In the genomic region with DNA sequence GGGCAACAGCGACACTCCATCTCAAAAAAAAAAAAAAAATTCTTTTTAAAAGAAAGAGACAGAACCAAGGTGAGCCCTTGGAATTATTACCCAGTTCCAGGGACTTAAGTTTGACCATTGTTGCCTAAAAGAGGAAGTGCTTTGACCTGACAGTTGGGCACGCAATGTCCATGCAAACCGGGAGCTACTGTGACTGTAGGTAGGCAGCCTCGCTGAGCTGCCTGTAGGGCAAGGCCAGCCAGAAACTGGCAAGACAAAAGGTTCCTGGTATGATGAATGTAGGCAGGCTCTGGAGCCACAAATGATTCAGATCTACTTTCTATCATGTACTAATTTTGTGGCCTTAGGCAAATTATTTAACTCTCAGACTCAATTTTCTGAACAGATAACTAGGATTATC, we compare ENCODE assay signal across 1 cellular context.
TF ChIP-seq lines count a peak whose summit lies in the region.

No MANE protein-coding gene starts in this region.

TF ChIP-seq in SK-N-SH treated with all-trans-retinoic acid at 6 μM for 48 hours, 23 proteins besides CTCF, POLR2A, EP300 and RAD21 (continued from another document):
- TF ChIP-seq, protein P1, sequence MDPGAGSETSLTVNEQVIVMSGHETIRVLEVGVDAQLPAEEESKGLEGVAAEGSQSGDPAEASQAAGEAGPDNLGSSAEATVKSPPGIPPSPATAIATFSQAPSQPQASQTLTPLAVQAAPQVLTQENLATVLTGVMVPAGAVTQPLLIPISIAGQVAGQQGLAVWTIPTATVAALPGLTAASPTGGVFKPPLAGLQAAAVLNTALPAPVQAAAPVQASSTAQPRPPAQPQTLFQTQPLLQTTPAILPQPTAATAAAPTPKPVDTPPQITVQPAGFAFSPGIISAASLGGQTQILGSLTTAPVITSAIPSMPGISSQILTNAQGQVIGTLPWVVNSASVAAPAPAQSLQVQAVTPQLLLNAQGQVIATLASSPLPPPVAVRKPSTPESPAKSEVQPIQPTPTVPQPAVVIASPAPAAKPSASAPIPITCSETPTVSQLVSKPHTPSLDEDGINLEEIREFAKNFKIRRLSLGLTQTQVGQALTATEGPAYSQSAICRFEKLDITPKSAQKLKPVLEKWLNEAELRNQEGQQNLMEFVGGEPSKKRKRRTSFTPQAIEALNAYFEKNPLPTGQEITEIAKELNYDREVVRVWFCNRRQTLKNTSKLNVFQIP (CRISPR knock-in tag; IDR thresholded peaks at IDR 0.05; ENCODE audit: borderline replicate concordance, low read depth) = no peak
- TF ChIP-seq TOX (CRISPR knock-in tag; IDR thresholded peaks at IDR 0.05; ENCODE audit: borderline replicate concordance) = no peak
- TF ChIP-seq ISL1 (CRISPR knock-in tag; IDR thresholded peaks at IDR 0.05) = no peak
- no peak for TF ChIP-seq ZFP30 (CRISPR knock-in tag; IDR thresholded peaks at IDR 0.05)
- TF ChIP-seq GLIS3 (CRISPR knock-in tag; IDR thresholded peaks at IDR 0.05) = no peak
- no peak for TF ChIP-seq OSR1 (CRISPR knock-in tag; IDR thresholded peaks at IDR 0.05)
- TF ChIP-seq ZFP3 (CRISPR knock-in tag; IDR thresholded peaks at IDR 0.05) = no peak
- TF ChIP-seq, protein P2, sequence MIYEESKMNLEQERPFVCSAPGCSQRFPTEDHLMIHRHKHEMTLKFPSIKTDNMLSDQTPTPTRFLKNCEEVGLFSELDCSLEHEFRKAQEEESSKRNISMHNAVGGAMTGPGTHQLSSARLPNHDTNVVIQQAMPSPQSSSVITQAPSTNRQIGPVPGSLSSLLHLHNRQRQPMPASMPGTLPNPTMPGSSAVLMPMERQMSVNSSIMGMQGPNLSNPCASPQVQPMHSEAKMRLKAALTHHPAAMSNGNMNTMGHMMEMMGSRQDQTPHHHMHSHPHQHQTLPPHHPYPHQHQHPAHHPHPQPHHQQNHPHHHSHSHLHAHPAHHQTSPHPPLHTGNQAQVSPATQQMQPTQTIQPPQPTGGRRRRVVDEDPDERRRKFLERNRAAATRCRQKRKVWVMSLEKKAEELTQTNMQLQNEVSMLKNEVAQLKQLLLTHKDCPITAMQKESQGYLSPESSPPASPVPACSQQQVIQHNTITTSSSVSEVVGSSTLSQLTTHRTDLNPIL (CRISPR knock-in tag; IDR thresholded peaks at IDR 0.05; ENCODE audit: low read depth) = no peak
- no peak for TF ChIP-seq ESRRG (CRISPR knock-in tag; IDR thresholded peaks at IDR 0.05)
- no peak for TF ChIP-seq ZNF565 (CRISPR knock-in tag; conservative IDR thresholded peaks at IDR 0.05; ENCODE audit: low read depth)
- TF ChIP-seq, protein P3, sequence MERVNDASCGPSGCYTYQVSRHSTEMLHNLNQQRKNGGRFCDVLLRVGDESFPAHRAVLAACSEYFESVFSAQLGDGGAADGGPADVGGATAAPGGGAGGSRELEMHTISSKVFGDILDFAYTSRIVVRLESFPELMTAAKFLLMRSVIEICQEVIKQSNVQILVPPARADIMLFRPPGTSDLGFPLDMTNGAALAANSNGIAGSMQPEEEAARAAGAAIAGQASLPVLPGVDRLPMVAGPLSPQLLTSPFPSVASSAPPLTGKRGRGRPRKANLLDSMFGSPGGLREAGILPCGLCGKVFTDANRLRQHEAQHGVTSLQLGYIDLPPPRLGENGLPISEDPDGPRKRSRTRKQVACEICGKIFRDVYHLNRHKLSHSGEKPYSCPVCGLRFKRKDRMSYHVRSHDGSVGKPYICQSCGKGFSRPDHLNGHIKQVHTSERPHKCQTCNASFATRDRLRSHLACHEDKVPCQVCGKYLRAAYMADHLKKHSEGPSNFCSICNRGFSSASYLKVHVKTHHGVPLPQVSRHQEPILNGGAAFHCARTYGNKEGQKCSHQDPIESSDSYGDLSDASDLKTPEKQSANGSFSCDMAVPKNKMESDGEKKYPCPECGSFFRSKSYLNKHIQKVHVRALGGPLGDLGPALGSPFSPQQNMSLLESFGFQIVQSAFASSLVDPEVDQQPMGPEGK (CRISPR knock-in tag; IDR thresholded peaks at IDR 0.05; ENCODE audit: borderline replicate concordance) = no peak
